ENCODE assay signal across 1 cellular context in genomic region chr9:129493714-129494047, GRCh38.
TF ChIP-seq lines count a peak whose summit lies in the region.

No MANE protein-coding gene starts in this region.

TF ChIP-seq in SK-N-SH, 30 proteins besides CTCF, POLR2A, EP300 and RAD21 (continued from another document):
- no peak for TF ChIP-seq USF1 (IDR thresholded peaks at IDR 0.05; ENCODE audit: borderline replicate concordance, low read depth)
- TF ChIP-seq MXI1 (IDR thresholded peaks at IDR 0.05; ENCODE audit: low read depth, low read length): no peak
- no peak for TF ChIP-seq MAX (IDR thresholded peaks at IDR 0.05; ENCODE audit: low read depth)
- no peak for TF ChIP-seq YY1 (IDR thresholded peaks at IDR 0.05; ENCODE audit: low read depth)
- TF ChIP-seq TAF1 (IDR thresholded peaks at IDR 0.05; ENCODE audit: borderline replicate concordance, low read depth, low read length): no peak
- TF ChIP-seq SMC3 (IDR thresholded peaks at IDR 0.05; ENCODE audit: low read depth, low read length): no peak
- TF ChIP-seq RXRA (IDR thresholded peaks at IDR 0.05; ENCODE audit: borderline replicate concordance, low read depth): no peak
- TF ChIP-seq NFIC (IDR thresholded peaks at IDR 0.05; ENCODE audit: borderline replicate concordance): no peak
- TF ChIP-seq POLR2AphosphoS5 (IDR thresholded peaks at IDR 0.05; ENCODE audit: low read depth, low read length): no peak
- TF ChIP-seq TCF12 (IDR thresholded peaks at IDR 0.05): no peak
- TF ChIP-seq, protein P1, sequence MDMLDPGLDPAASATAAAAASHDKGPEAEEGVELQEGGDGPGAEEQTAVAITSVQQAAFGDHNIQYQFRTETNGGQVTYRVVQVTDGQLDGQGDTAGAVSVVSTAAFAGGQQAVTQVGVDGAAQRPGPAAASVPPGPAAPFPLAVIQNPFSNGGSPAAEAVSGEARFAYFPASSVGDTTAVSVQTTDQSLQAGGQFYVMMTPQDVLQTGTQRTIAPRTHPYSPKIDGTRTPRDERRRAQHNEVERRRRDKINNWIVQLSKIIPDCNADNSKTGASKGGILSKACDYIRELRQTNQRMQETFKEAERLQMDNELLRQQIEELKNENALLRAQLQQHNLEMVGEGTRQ (IDR thresholded peaks at IDR 0.05; ENCODE audit: borderline replicate concordance, low read depth, low read length): no peak
- no peak for TF ChIP-seq FOXJ3 (CRISPR knock-in tag; IDR thresholded peaks at IDR 0.05)
- no peak for TF ChIP-seq SIN3A (IDR thresholded peaks at IDR 0.05; ENCODE audit: borderline replicate concordance, low read depth, low read length)
- TF ChIP-seq GATA2 (CRISPR knock-in tag; IDR thresholded peaks at IDR 0.05): no peak
